ENCODE assay signal across 10 cellular contexts in genomic region chr2:134252092-134252775, GRCh38. TPM values are rescaled to one million over a fixed set of nuclear protein-coding genes. Genes with fewer than 3 reads are reported as not detected.
DNase-seq lines count a peak whose midpoint lies in the region; ATAC-seq, FAIRE-seq and TF ChIP-seq lines count a peak whose summit lies in the region.
"Had no signal": no experiment of that assay in that cellular context is flagged by ENCODE, and none has a peak within 500 bp of the region (broad histone marks: within the 10 kb centered on the region; RNA-seq: fewer than 3 reads in every experiment).

No MANE protein-coding gene starts in this region.

- H3K4me1 ChIP-seq in OCI-LY3 (ENCODE audit: low read length) = peaks cover 77% of the 10 kb centered on the region

- peak; percentile 48 for DNase-seq in AG20443 (ENCODE audit: low spot score)
- no peak for DNase-seq in GM18507 (ENCODE audit: extremely low spot score, insufficient read length, low read depth)
- peak; percentile 29 for DNase-seq in fibroblast of the aortic adventitia (ENCODE audit: low read depth)
- DNase-seq in 8988T = no peak
- no peak for DNase-seq in COLO829 (ENCODE audit: low spot score)
- DNase-seq: cortex of kidney had no signal

- peaks cover 7% of the 10 kb centered on the region for H3K36me3 ChIP-seq in OCI-LY3 (replicated peaks; ENCODE audit: low read depth, low read length)

- TF ChIP-seq CTCF in OCI-LY3 (IDR thresholded peaks at IDR 0.05; ENCODE audit: low read depth, low read length) = no peak
- no peak for TF ChIP-seq CTCF in fibroblast of the aortic adventitia (IDR thresholded peaks at IDR 0.05; ENCODE audit: insufficient read depth, low read length)

- H3K27me3 ChIP-seq in OCI-LY3 (ENCODE audit: low read depth, low read length) = peaks cover 19% of the 10 kb centered on the region

- H3K27ac ChIP-seq in OCI-LY3 (ENCODE audit: low read length) = peak overlapping the region; percentile 77
- H3K27ac ChIP-seq: parathyroid adenoma had no signal

- H3K79me2 ChIP-seq in OCI-LY3 (ENCODE audit: low read length) = no peaks in the 10 kb centered on the region; the same call in 1 of the 2 replicates

- FAIRE-seq in GM18507 (lab: Jason Lieb, UNC) = peak; percentile 55

- H3K9ac ChIP-seq in OCI-LY3 (ENCODE audit: low read length) = peak overlapping the region; percentile 20; the same call in 1 of the 2 replicates
- H3K9ac ChIP-seq: parathyroid adenoma had no signal

- peaks cover 53% of the 10 kb centered on the region for H4K20me1 ChIP-seq in OCI-LY3 (ENCODE audit: insufficient read depth, low read length)

- H3K4me3 ChIP-seq in OCI-LY3 (ENCODE audit: low read length) = peak overlapping the region; percentile 35
- no peak overlapping the region for H3K4me3 ChIP-seq in fibroblast of the aortic adventitia (ENCODE audit: low read depth, low read length)

- H3K9me3 ChIP-seq in OCI-LY3 (ENCODE audit: insufficient read depth, low read length) = no peaks in the 10 kb centered on the region

- H2AFZ ChIP-seq in OCI-LY3 (ENCODE audit: low read depth, low read length) = no peak overlapping the region
- H2AFZ ChIP-seq: parathyroid adenoma had no signal

- H3K4me2 ChIP-seq in OCI-LY3 (ENCODE audit: low read length) = peak overlapping the region; percentile 74

- ATAC-seq in GM18868 (IDR thresholded peaks at IDR 0.05; ENCODE audit: unreplicated experiment) = no peak
- ATAC-seq in HG03025 (IDR thresholded peaks at IDR 0.05; ENCODE audit: low FRiP score, unreplicated experiment) = no peak

RNA-seq across cellular contexts. Expression of gene MGAT5, which starts 1.6 kb away (rescaled TPM):
- 15.8 and 46.5 TPM in 2 replicates for total RNA-seq in fibroblast of the aortic adventitia (ENCODE audit: low replicate concordance)

Comparison
In these comparisons a context has a peak if more than half of its experiments do, and no peak if none do; other contexts are left out.
1. DNase-seq: peak in AG20443 (single experiment) and fibroblast of the aortic adventitia (single experiment); none in GM18507 (single experiment), 8988T (single experiment) and COLO829 (single experiment).